1 cellular context compared by ENCODE assay signal in genomic region chr20:25697132-25697446, GRCh38.
A peak's percentile ranks its signal among the peaks of the same experiment; 100 is the strongest.
TF ChIP-seq lines count a peak whose summit lies in the region.

No MANE protein-coding gene starts in this region.

TF ChIP-seq in K562, 482 proteins besides CTCF, POLR2A, EP300 and RAD21 (continued from another document):
- TF ChIP-seq GTF3C2 (IDR thresholded peaks at IDR 0.05; ENCODE audit: borderline replicate concordance, extremely low read depth, insufficient read length) (no peak), ZFPM2 (CRISPR knock-in tag; IDR thresholded peaks at IDR 0.05) (no peak), MIER1 (IDR thresholded peaks at IDR 0.05; ENCODE audit: low read depth) (no peak), MYBL2 (IDR thresholded peaks at IDR 0.05; ENCODE audit: low read depth) (no peak), MYBL2 (CRISPR knock-in tag; IDR thresholded peaks at IDR 0.05; ENCODE audit: borderline replicate concordance) (no peak), TSHZ1 (CRISPR knock-in tag; IDR thresholded peaks at IDR 0.05) (no peak), ZKSCAN8 (CRISPR knock-in tag; IDR thresholded peaks at IDR 0.05) (no peak), SRSF9 (IDR thresholded peaks at IDR 0.05; ENCODE audit: borderline replicate concordance, low read depth, low read length) (no peak), THRAP3 (IDR thresholded peaks at IDR 0.05; ENCODE audit: borderline replicate concordance) (no peak), RBFOX2 (IDR thresholded peaks at IDR 0.05; ENCODE audit: low read depth, low read length) (no peak), MCM3 (IDR thresholded peaks at IDR 0.05) (no peak), ZNF175 (CRISPR knock-in tag; IDR thresholded peaks at IDR 0.05; ENCODE audit: low read depth) (peak; percentile 0; the same call in 1 of the 2 replicates), CBX8 (IDR thresholded peaks at IDR 0.05; ENCODE audit: borderline replicate concordance, extremely low read depth, low read depth, low read length, poor library complexity, severe bottlenecking) (no peak), NFYB (IDR thresholded peaks at IDR 0.05; ENCODE audit: extremely low read depth, insufficient read length) (no peak), ZNF41 (CRISPR knock-in tag; conservative IDR thresholded peaks at IDR 0.05) (no peak), TOE1 (IDR thresholded peaks at IDR 0.05; ENCODE audit: borderline replicate concordance) (no peak), TOE1 (CRISPR knock-in tag; IDR thresholded peaks at IDR 0.05; ENCODE audit: borderline replicate concordance, low read depth) (no peak), ZNF277 (CRISPR knock-in tag; IDR thresholded peaks at IDR 0.05; ENCODE audit: borderline replicate concordance) (no peak), ZNF121 (CRISPR knock-in tag; conservative IDR thresholded peaks at IDR 0.05) (no peak), NCOA1 (IDR thresholded peaks at IDR 0.05; ENCODE audit: low read depth) (no peak), HBP1 (CRISPR knock-in tag; IDR thresholded peaks at IDR 0.05) (no peak), ELF1 (tag; IDR thresholded peaks at IDR 0.05) (0 out of 2 replicates have a peak, but pooled peaks have one; percentile 7), NFE2L1 (tag; IDR thresholded peaks at IDR 0.05; ENCODE audit: borderline replicate concordance, low read depth) (no peak), TAL1 (IDR thresholded peaks at IDR 0.05) (no peak), DACH1 (IDR thresholded peaks at IDR 0.05; ENCODE audit: partially characterized antibody) (no peak), HDAC8 (tag; IDR thresholded peaks at IDR 0.05) (no peak), RBM17 (IDR thresholded peaks at IDR 0.05; ENCODE audit: borderline replicate concordance, low read depth, low read length) (no peak), ZNF766 (CRISPR knock-in tag; conservative IDR thresholded peaks at IDR 0.05) (no peak), CBX2 (IDR thresholded peaks at IDR 0.05; ENCODE audit: insufficient read depth, low read length, poor library complexity, severe bottlenecking) (no peak), CBX3 (IDR thresholded peaks at IDR 0.05; ENCODE audit: borderline replicate concordance in 1 of 2, low read length in 2 of 2) (no peak), ZNF398 (CRISPR knock-in tag; IDR thresholded peaks at IDR 0.05) (no peak), SRSF1 (IDR thresholded peaks at IDR 0.05; ENCODE audit: low read depth, low read length) (no peak), L3MBTL2 (IDR thresholded peaks at IDR 0.05) (no peak), SAFB2 (IDR thresholded peaks at IDR 0.05; ENCODE audit: borderline replicate concordance, low read depth, low read length, severe bottlenecking) (no peak), MNT (conservative IDR thresholded peaks at IDR 0.05) (no peak), GTF2E2 (tag; IDR thresholded peaks at IDR 0.05) (no peak), EZH2 (IDR thresholded peaks at IDR 0.05; ENCODE audit: borderline replicate concordance, low read depth, low read length) (no peak), TRIM24 (IDR thresholded peaks at IDR 0.05) (no peak), ZNF354B (CRISPR knock-in tag; IDR thresholded peaks at IDR 0.05) (no peak), NR2C2 (CRISPR knock-in tag; IDR thresholded peaks at IDR 0.05) (no peak), NR2C2 (tag; IDR thresholded peaks at IDR 0.05) (peak; percentile 84), PHF8 (IDR thresholded peaks at IDR 0.05; ENCODE audit: borderline replicate concordance, low read length) (no peak)
